Comparison of ENCODE assay signal across 19 cellular contexts in the genomic region with DNA sequence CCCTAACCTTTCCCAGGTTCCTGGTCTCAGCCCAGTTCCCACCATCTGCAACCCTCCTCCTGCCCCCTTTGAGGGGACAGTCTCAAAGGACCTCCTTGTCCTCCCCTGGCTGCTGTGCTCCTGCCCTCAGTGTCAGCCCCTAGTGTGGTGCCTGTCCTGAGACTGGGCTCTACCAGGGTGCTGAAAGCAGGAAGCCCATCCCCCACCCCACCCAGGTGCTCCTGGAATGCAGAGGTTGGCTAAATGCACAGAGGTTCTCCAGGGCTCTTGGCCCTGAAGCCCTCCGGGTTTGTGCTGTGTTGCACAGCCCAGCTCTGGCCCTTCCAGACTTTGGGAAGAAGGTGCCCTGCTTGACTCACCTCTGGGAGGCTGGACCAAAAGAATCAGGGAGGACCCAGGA. TPM values are rescaled to one million over a fixed set of nuclear protein-coding genes. Genes with fewer than 3 reads are reported as not detected.
DNase-seq lines count a peak whose midpoint lies in the region; ATAC-seq and TF ChIP-seq lines count a peak whose summit lies in the region.
"Had no signal": no experiment of that assay in that cellular context is flagged by ENCODE, and none has a peak within 500 bp of the region (broad histone marks: within the 10 kb centered on the region; RNA-seq: fewer than 3 reads in every experiment).

No MANE protein-coding gene starts in this region.

- CTCF ChIA-PET in HCT116 (lab: Charles Lee), result no interaction called here

- peaks cover 4% of the 10 kb centered on the region for H3K4me1 Mint-ChIP-seq in endodermal cell
- H3K4me1 Mint-ChIP-seq: CD4-positive, CD25-positive, alpha-beta regulatory T cell; IgD-negative memory B cell had no signal

- TF ChIP-seq CTCF in HCT116 (IDR thresholded peaks at IDR 0.05 in 2 of 3, conservative IDR thresholded peaks at IDR 0.05 in 1 of 3; ENCODE audit: borderline replicate concordance in 1 of 3, insufficient read depth in 1 of 3, low read depth in 2 of 3, low read length in 2 of 3), result no peak
- no peak for TF ChIP-seq CTCF in endodermal cell (conservative IDR thresholded peaks at IDR 0.05)
- TF ChIP-seq CTCF in left ventricle myocardium inferior (IDR thresholded peaks at IDR 0.05; ENCODE audit: borderline replicate concordance), result no peak

- no peak overlapping the region for H3K9ac ChIP-seq in HCT116 (ENCODE audit: low read length)
- H3K9ac ChIP-seq in endodermal cell (ENCODE audit: extremely low read depth, low read length, poor library complexity, severe bottlenecking), result no peak overlapping the region
- H3K9ac ChIP-seq in mesendoderm (ENCODE audit: low read length), result no peak overlapping the region

- H3K9me2 ChIP-seq in HCT116 (ENCODE audit: insufficient read depth), result no peaks in the 10 kb centered on the region

- ATAC-seq in HCT116 (no peak), GM21515 (IDR thresholded peaks at IDR 0.05; ENCODE audit: unreplicated experiment) (no peak)

- H3K18ac ChIP-seq in mesendoderm (ENCODE audit: low read length), result no peak overlapping the region

- H3K4me2 ChIP-seq in HCT116 (ENCODE audit: low read length) (peak overlapping the region; percentile 19; the same call in 1 of the 2 replicates), mesendoderm (ENCODE audit: low read length) (no peak overlapping the region)

- H3K4me3 Mint-ChIP-seq in endodermal cell, result no peak overlapping the region
- H3K4me3 Mint-ChIP-seq: CD4-positive, CD25-positive, alpha-beta regulatory T cell; CD8-positive, alpha-beta memory T cell; IgD-negative memory B cell had no signal

- no peaks in the 10 kb centered on the region for H3K9me3 Mint-ChIP-seq in endodermal cell
- H3K9me3 Mint-ChIP-seq: CD4-positive, CD25-positive, alpha-beta regulatory T cell; CD8-positive, alpha-beta memory T cell had no signal

- TF ChIP-seq POLR2A in HCT116 (IDR thresholded peaks at IDR 0.05; ENCODE audit: borderline replicate concordance, extremely low read depth, insufficient read depth, insufficient read length), result no peak

- H4K8ac ChIP-seq in mesendoderm (ENCODE audit: low read depth, low read length), result no peak overlapping the region

- BruUV-seq in HCT116 (replicated peaks; lab: Mats Ljungman, UMichigan), result no TSS peak

- H3K27me3 Mint-ChIP-seq in endodermal cell (ENCODE audit: insufficient read depth), result peaks cover 2% of the 10 kb centered on the region
- H3K27me3 Mint-ChIP-seq: CD4-positive, CD25-positive, alpha-beta regulatory T cell; IgD-negative memory B cell had no signal

- H3K36me3 ChIP-seq in HCT116 (ENCODE audit: control insufficient read depth in 1 of 2, insufficient read depth in 2 of 2, low read length in 2 of 2) (no peaks in the 10 kb centered on the region), endodermal cell (ENCODE audit: control insufficient read depth, insufficient read depth, low read length) (no peaks in the 10 kb centered on the region), mesendoderm (ENCODE audit: control insufficient read depth, insufficient read depth, low read length) (no peaks in the 10 kb centered on the region), left ventricle myocardium inferior (no peaks in the 10 kb centered on the region)
- H3K36me3 ChIP-seq: BE2C had no signal

- POLR2A ChIA-PET in HCT116 (lab: Charles Lee), result no interaction called here

- H2BK5ac ChIP-seq in mesendoderm (ENCODE audit: low read length), result no peak overlapping the region

- H3K79me1 ChIP-seq in mesendoderm (ENCODE audit: low read length), result no peaks in the 10 kb centered on the region

- H2AFZ ChIP-seq in HCT116 (ENCODE audit: low read depth, low read length, poor library complexity, severe bottlenecking), result no peak overlapping the region

- no peaks in the 10 kb centered on the region for H4K20me1 ChIP-seq in HCT116 (ENCODE audit: insufficient read depth)

- H2AK5ac ChIP-seq in mesendoderm (ENCODE audit: low read length), result no peak overlapping the region

- intact Hi-C loops in HCT116 (cut with micrococcal nuclease) (no loop called here), left ventricle myocardium inferior (cut with micrococcal nuclease) (no loop called here)

- H3K27me3 ChIP-seq in HCT116 (ENCODE audit: insufficient read depth, low read length) (no peaks in the 10 kb centered on the region), endodermal cell (ENCODE audit: control insufficient read depth, insufficient read depth, low read length, poor library complexity, severe bottlenecking) (no peaks in the 10 kb centered on the region), mesendoderm (ENCODE audit: insufficient read depth, low read length, poor library complexity) (no peaks in the 10 kb centered on the region), left ventricle myocardium inferior (ENCODE audit: low read depth) (peaks cover 8% of the 10 kb centered on the region)
- H3K27me3 ChIP-seq: BE2C had no signal

- H2BK15ac ChIP-seq in mesendoderm (replicated peaks; ENCODE audit: low read depth), result no peak overlapping the region

- H3K56ac ChIP-seq in mesendoderm (ENCODE audit: low read length), result peak overlapping the region; percentile 65

- 57 to 85% methylated on average over 1 of the region's 1 CpG for WGBS in endodermal cell (ENCODE audit: insufficient coverage in 1 of 2, insufficient read length in 1 of 2), 2 experiments
- WGBS in mesendoderm (ENCODE audit: extremely low coverage, insufficient coverage, low lambda C conversion rate), result no CpG with 5 or more reads among the region's 1 CpG

- H3K27ac ChIP-seq in HCT116 (ENCODE audit: low read depth, low read length) (no peak overlapping the region), endodermal cell (ENCODE audit: low read depth, low read length) (no peak overlapping the region), mesendoderm (ENCODE audit: low read depth, low read length) (no peak overlapping the region), left ventricle myocardium inferior (replicated peaks) (no peak overlapping the region)

- no peaks in the 10 kb centered on the region for H3K36me3 Mint-ChIP-seq in endodermal cell (ENCODE audit: low read depth)
- H3K36me3 Mint-ChIP-seq: CD4-positive, CD25-positive, alpha-beta regulatory T cell; CD8-positive, alpha-beta memory T cell; IgD-negative memory B cell had no signal

- no peak overlapping the region for H4K5ac ChIP-seq in mesendoderm (ENCODE audit: low read length)

- H3K4ac ChIP-seq in mesendoderm (ENCODE audit: low read depth, low read length), result no peak overlapping the region

- DNase-seq in HCT116 (ENCODE audit: low read depth, low spot score), result no peak
- peak; percentile 77 for DNase-seq in endodermal cell
- DNase-seq in mesendoderm, result no peak
- DNase-seq in left ventricle myocardium inferior, result no peak
- DNase-seq in NCI-H1930 (lab: John Stamatoyannopoulos, UW), result no peak
- DNase-seq: ACHN; BE2C; C1 segment of cervical spinal cord; CD4-positive, CD25-positive, alpha-beta regulatory T cell; CD8-positive, alpha-beta memory T cell; COR-L47; DMS 273 treated with DMSO at 0.1 percent for 48 hours; DMS53; DND-41; EL; KBM-7 had no signal

- no peak overlapping the region for H3K4me3 ChIP-seq in HCT116 (replicated peaks in 1 of 2; ENCODE audit: low read depth in 1 of 2, low read length in 2 of 2)
- no peak overlapping the region for H3K4me3 ChIP-seq in endodermal cell (ENCODE audit: low read length)
- H3K4me3 ChIP-seq in mesendoderm (ENCODE audit: low read length), result no peak overlapping the region
- no peak overlapping the region for H3K4me3 ChIP-seq in left ventricle myocardium inferior

- H3K4me1 ChIP-seq in HCT116 (ENCODE audit: control insufficient read depth in 1 of 2, insufficient read depth in 2 of 2, low read length in 2 of 2) (peaks cover 2 to 5% of the 10 kb centered on the region in 2 experiments), endodermal cell (ENCODE audit: control insufficient read depth, insufficient read depth, low read length) (no peaks in the 10 kb centered on the region), mesendoderm (ENCODE audit: control insufficient read depth, low read depth, low read length) (peaks cover 3% of the 10 kb centered on the region), left ventricle myocardium inferior (no peaks in the 10 kb centered on the region)

- H3K79me2 ChIP-seq in HCT116 (ENCODE audit: insufficient read depth, low read length) (no peaks in the 10 kb centered on the region), mesendoderm (ENCODE audit: control insufficient read depth, insufficient read depth, low read length) (no peaks in the 10 kb centered on the region)

- H3K23ac ChIP-seq in mesendoderm (ENCODE audit: low read length), result no peak overlapping the region

- H2BK120ac ChIP-seq in mesendoderm (ENCODE audit: low read depth, low read length), result no peak overlapping the region

- no peaks in the 10 kb centered on the region for H3K9me3 ChIP-seq in HCT116 (ENCODE audit: control insufficient read depth in 1 of 2, insufficient read depth in 1 of 2, low read depth in 1 of 2, low read length in 2 of 2)
- no peaks in the 10 kb centered on the region for H3K9me3 ChIP-seq in endodermal cell (ENCODE audit: control insufficient read depth, low read length)
- no peaks in the 10 kb centered on the region for H3K9me3 ChIP-seq in left ventricle myocardium inferior (replicated peaks)
- H3K9me3 ChIP-seq: BE2C had no signal

- RAD21 ChIA-PET in HCT116 (lab: Charles Lee; ENCODE audit: low non-redundant PET in 1 of 2, low total read pairs in 2 of 2, uncharacterized antibody in 2 of 2, unreplicated experiment in 2 of 2), result interaction anchor here in 1 of 2 experiments (0.7 kb wide), 1 partner anchor 25 kb away, joined by 3 read pairs; no protein-coding TSS in a partner anchor

- TF ChIP-seq RAD21 in HCT116 (IDR thresholded peaks at IDR 0.05; ENCODE audit: low read depth), result no peak

- H3K27ac Mint-ChIP-seq in endodermal cell, result no peak overlapping the region
- H3K27ac Mint-ChIP-seq: CD4-positive, CD25-positive, alpha-beta regulatory T cell; IgD-negative memory B cell had no signal

TF ChIP-seq in HCT116, 20 proteins besides CTCF, POLR2A, EP300 and RAD21 (continues in another document):
- TF ChIP-seq CBX3 (IDR thresholded peaks at IDR 0.05; ENCODE audit: low read depth), result no peak

RNA-seq across cellular contexts. Expression of gene C3orf18, which starts 21.8 kb away (rescaled TPM):
- 10.1 TPM for total RNA-seq in HCT116 (2021; ENCODE audit: unreplicated experiment)
- polyA plus RNA-seq in HCT116 (2012), result 9.5 and 10.5 TPM in 2 replicates
- 10 to 100 TPM; 14.4 to 16.9 TPM for total RNA-seq in endodermal cell
- polyA plus RNA-seq in endodermal cell (2013, experiment 1 of 2), result 15.6 TPM
- 15.4 TPM for polyA plus RNA-seq in endodermal cell (2013, experiment 2 of 2)
- 1.9 TPM for polyA plus RNA-seq in mesendoderm (2013, experiment 1 of 2)
- polyA plus RNA-seq in mesendoderm (2013, experiment 2 of 2), result 1.9 TPM
- 57.2 TPM for total RNA-seq in left ventricle myocardium inferior

RNA-seq across cellular contexts. Expression of gene HEMK1, which starts 23.5 kb away (rescaled TPM):
- total RNA-seq in HCT116 (2021; ENCODE audit: unreplicated experiment) (20.5 TPM), endodermal cell (10 to 100 TPM; 24.1 to 25.8 TPM), left ventricle myocardium inferior (16.1 TPM)
- 11.3 and 15.1 TPM in 2 replicates for polyA plus RNA-seq in HCT116 (2012)
- 21.2 TPM for polyA plus RNA-seq in endodermal cell (2013, experiment 1 of 2)
- 19.8 TPM for polyA plus RNA-seq in endodermal cell (2013, experiment 2 of 2)
- 5.3 TPM for polyA plus RNA-seq in mesendoderm (2013, experiment 1 of 2)
- 5.4 TPM for polyA plus RNA-seq in mesendoderm (2013, experiment 2 of 2)

RNA-seq across cellular contexts. Expression of gene CACNA2D2, which starts 42.3 kb away (rescaled TPM):
- 10.2 TPM for total RNA-seq in HCT116 (2021; ENCODE audit: unreplicated experiment)
- 10.1 and 10.7 TPM in 2 replicates for polyA plus RNA-seq in HCT116 (2012)
- total RNA-seq in endodermal cell, result 10 to 100 TPM; 17.6 to 20.7 TPM
- polyA plus RNA-seq in endodermal cell (2013, experiment 1 of 2), result 16.2 TPM
- polyA plus RNA-seq in endodermal cell (2013, experiment 2 of 2), result 12.9 TPM
- 4.1 TPM for polyA plus RNA-seq in mesendoderm (2013, experiment 1 of 2)
- polyA plus RNA-seq in mesendoderm (2013, experiment 2 of 2), result 3.7 TPM
- 2.3 TPM for total RNA-seq in left ventricle myocardium inferior
- total RNA-seq: HepG2 had no signal
- polyA plus RNA-seq: HepG2 had no signal
